Comparison of ENCODE assay signal across 8 cellular contexts in the genomic region with DNA sequence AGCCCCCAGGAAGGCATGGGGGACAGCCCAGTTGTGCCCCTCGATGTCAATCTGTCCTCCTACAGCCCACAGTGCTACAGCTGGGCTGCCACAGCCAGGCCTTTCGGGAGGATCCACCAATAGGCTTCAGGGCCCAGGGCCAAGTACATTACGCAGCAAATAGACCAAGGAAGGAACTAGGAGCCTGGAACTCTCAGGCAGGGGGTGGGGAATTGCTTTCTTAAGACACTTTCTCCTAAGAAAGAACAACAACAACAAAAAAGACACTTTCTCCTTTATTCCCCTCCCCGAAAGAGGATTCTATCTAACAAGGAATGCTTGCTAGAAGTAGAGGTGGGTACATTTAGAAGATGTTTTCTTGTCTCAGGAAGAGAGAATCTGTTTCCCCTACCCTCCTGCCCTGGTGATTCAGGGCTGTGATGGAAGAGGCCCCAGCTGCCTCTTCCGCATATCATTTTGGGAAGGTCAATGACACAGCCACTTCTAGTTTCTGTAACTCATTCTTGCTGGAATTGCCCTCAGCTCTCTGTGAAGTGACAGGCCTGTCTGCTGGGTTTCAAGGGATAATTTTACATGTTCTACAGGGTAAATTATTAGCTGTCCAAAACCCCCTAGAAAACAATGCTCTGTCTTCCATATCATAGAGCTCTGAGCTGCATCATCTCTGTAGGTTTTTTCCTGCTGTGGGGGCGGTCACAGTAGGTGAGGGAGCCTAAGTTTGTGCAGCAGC. TPM values are rescaled to one million over a fixed set of nuclear protein-coding genes. Genes with fewer than 3 reads are reported as not detected.
DNase-seq lines count a peak whose midpoint lies in the region; ATAC-seq, FAIRE-seq and TF ChIP-seq lines count a peak whose summit lies in the region.

No MANE protein-coding gene starts in this region.

- H3K9me3 Mint-ChIP-seq in astrocyte (ENCODE audit: unreplicated experiment) = peaks cover 2% of the 10 kb centered on the region
- H3K9me3 Mint-ChIP-seq in stimulated activated memory B cell treated with anti-CD40 and anti-IgM and Interleukin-4, amounts not matched to agents 10 μg/mL and 1 μg/mL and 100 μg/mL, for 72 hours = no peaks in the 10 kb centered on the region

- FAIRE-seq in astrocyte (lab: Jason Lieb, UNC) (no peak), keratinocyte (lab: Jason Lieb, UNC) (peak; percentile 34)

- peak overlapping the region; percentile 75 for H3K4me3 Mint-ChIP-seq in astrocyte (ENCODE audit: unreplicated experiment)
- peak overlapping the region; percentile 64 for H3K4me3 Mint-ChIP-seq in stimulated activated memory B cell treated with anti-CD40 and anti-IgM and Interleukin-4, amounts not matched to agents 10 μg/mL and 1 μg/mL and 100 μg/mL, for 72 hours

- dilution Hi-C loops in keratinocyte (cut with MboI; ENCODE audit: extremely low pct_ligation_motif_present, low sequenced_read_pairs) = no loop called here

- H3K79me2 ChIP-seq in astrocyte (ENCODE audit: insufficient read depth, low read length) (peaks cover 56% of the 10 kb centered on the region), keratinocyte (ENCODE audit: control insufficient read depth, insufficient read depth, low read length) (peaks cover 15% of the 10 kb centered on the region)

- H3K4me3 ChIP-seq in astrocyte (ENCODE audit: insufficient read depth, low read depth, low read length) (peak overlapping the region; percentile 5), keratinocyte (ENCODE audit: control insufficient read depth in 2 of 3, extremely low read depth in 1 of 3, insufficient read depth in 2 of 3, low read depth in 1 of 3, low read length in 3 of 3) (peak overlapping the region in 2 of 3 experiments; percentile 1 to 44)

- peak; percentile 55 for DNase-seq in stimulated activated CD4-positive, alpha-beta T cell treated with anti-CD3 and anti-CD28 coated beads, Interleukin-15, amount 100 ng/mL, for 24 hours
- no peak for DNase-seq in stimulated activated CD4-positive, alpha-beta T cell treated with anti-CD3 and anti-CD28 coated beads, Interleukin-2, amount 100 ng/mL, for 48 hours
- DNase-seq in NCI-H226 (peak; percentile 86), astrocyte (ENCODE audit: low read depth) (peak; percentile 81), keratinocyte (ENCODE audit: low read depth, low spot score) (no peak), NCI-H774 (lab: John Stamatoyannopoulos, UW) (no peak)

- H3K27me3 ChIP-seq in astrocyte (ENCODE audit: insufficient read depth, low read length) = no peaks in the 10 kb centered on the region
- no peaks in the 10 kb centered on the region for H3K27me3 ChIP-seq in keratinocyte (ENCODE audit: control insufficient read depth, extremely low read depth, insufficient read depth, low read length)

- H3K27ac Mint-ChIP-seq in astrocyte (ENCODE audit: unreplicated experiment) = peak overlapping the region; percentile 100
- peak overlapping the region; percentile 95 for H3K27ac Mint-ChIP-seq in stimulated activated memory B cell treated with anti-CD40 and anti-IgM and Interleukin-4, amounts not matched to agents 10 μg/mL and 1 μg/mL and 100 μg/mL, for 72 hours

- no peaks in the 10 kb centered on the region for H3K36me3 Mint-ChIP-seq in astrocyte (ENCODE audit: low read depth, unreplicated experiment)
- no peaks in the 10 kb centered on the region for H3K36me3 Mint-ChIP-seq in stimulated activated memory B cell treated with anti-CD40 and anti-IgM and Interleukin-4, amounts not matched to agents 10 μg/mL and 1 μg/mL and 100 μg/mL, for 72 hours

- no peak overlapping the region for H2AFZ ChIP-seq in astrocyte (ENCODE audit: low read depth, low read length)
- no peak overlapping the region for H2AFZ ChIP-seq in keratinocyte (ENCODE audit: control insufficient read depth, low read length)

- H3K9ac ChIP-seq in astrocyte (ENCODE audit: low read length) (peak overlapping the region; percentile 95), keratinocyte (ENCODE audit: control insufficient read depth, extremely low read depth, insufficient read depth, low read length) (peak overlapping the region; percentile 84)

- TF ChIP-seq CTCF in astrocyte (IDR thresholded peaks at IDR 0.05; ENCODE audit: insufficient read depth, low read depth, low read length) = no peak
- TF ChIP-seq CTCF in keratinocyte (optimal IDR thresholded peaks at IDR 0.05 in 1 of 3, IDR thresholded peaks at IDR 0.05 in 1 of 3, conservative IDR thresholded peaks at IDR 0.05 in 1 of 3; ENCODE audit: extremely low read depth in 1 of 3, insufficient read depth in 2 of 3, low read length in 3 of 3) = no peak

- ATAC-seq in stimulated activated memory B cell treated with anti-CD40 and anti-IgM and Interleukin-4, amounts not matched to agents 10 μg/mL and 1 μg/mL and 100 μg/mL, for 72 hours = peak; percentile 62
- no peak for ATAC-seq in HG02763 (IDR thresholded peaks at IDR 0.05; ENCODE audit: unreplicated experiment)

- H3K27me3 Mint-ChIP-seq in astrocyte (ENCODE audit: low read depth, unreplicated experiment) = no peaks in the 10 kb centered on the region
- H3K27me3 Mint-ChIP-seq in stimulated activated memory B cell treated with anti-CD40 and anti-IgM and Interleukin-4, amounts not matched to agents 10 μg/mL and 1 μg/mL and 100 μg/mL, for 72 hours = no peaks in the 10 kb centered on the region

- peaks cover 4% of the 10 kb centered on the region for H3K9me1 ChIP-seq in keratinocyte (ENCODE audit: control insufficient read depth, extremely low read depth, insufficient read depth, low read length)

- H3K9me3 ChIP-seq in astrocyte (ENCODE audit: insufficient read depth, low read depth, low read length) (no peaks in the 10 kb centered on the region), keratinocyte (ENCODE audit: control insufficient read depth, low read depth, low read length) (no peaks in the 10 kb centered on the region)

- H3K4me2 ChIP-seq in astrocyte (ENCODE audit: low read length) (peak overlapping the region; percentile 67), keratinocyte (ENCODE audit: control insufficient read depth, extremely low read depth, insufficient read depth, low read depth, low read length) (peak overlapping the region; percentile 78)

- peak overlapping the region; percentile 100 for H3K27ac ChIP-seq in astrocyte (ENCODE audit: low read depth, low read length)
- peak overlapping the region; percentile 94 for H3K27ac ChIP-seq in keratinocyte (ENCODE audit: control insufficient read depth, insufficient read depth, low read length)

- H3K36me3 ChIP-seq in astrocyte (ENCODE audit: insufficient read depth, low read length) (no peaks in the 10 kb centered on the region), keratinocyte (ENCODE audit: control insufficient read depth in 2 of 2, extremely low read depth in 1 of 2, insufficient read depth in 2 of 2, low read length in 2 of 2) (no peaks in the 10 kb centered on the region)

- H4K20me1 ChIP-seq in astrocyte (ENCODE audit: insufficient read depth, low read length) (no peaks in the 10 kb centered on the region), keratinocyte (ENCODE audit: control insufficient read depth, extremely low read depth, insufficient read depth, low read length) (no peaks in the 10 kb centered on the region)

- H3K4me1 ChIP-seq in astrocyte (ENCODE audit: insufficient read depth, low read length) (peaks cover 87% of the 10 kb centered on the region), keratinocyte (ENCODE audit: control insufficient read depth, extremely low read depth, insufficient read depth, low read length) (peaks cover 87% of the 10 kb centered on the region)

- H3K4me1 Mint-ChIP-seq in astrocyte (ENCODE audit: low read depth, unreplicated experiment) = peaks cover 76% of the 10 kb centered on the region
- peaks cover 79% of the 10 kb centered on the region for H3K4me1 Mint-ChIP-seq in stimulated activated memory B cell treated with anti-CD40 and anti-IgM and Interleukin-4, amounts not matched to agents 10 μg/mL and 1 μg/mL and 100 μg/mL, for 72 hours

RNA-seq across cellular contexts. Expression of gene MALAT1, which starts 6.0 kb away (rescaled TPM):
- 7,772 and 8,991 TPM in 2 replicates for total RNA-seq in astrocyte
- polyA plus RNA-seq in keratinocyte = 337 to 1,845 TPM (median 1,768 TPM) in 3 replicates
- polyA plus RNA-seq in keratinocyte (2011; ENCODE audit: low read depth) = 22,009 TPM
- polyA plus RNA-seq in keratinocyte (2011; cell fraction: cytosol; rRNA removed) = 14.9 and 37.5 TPM in 2 replicates
- polyA plus RNA-seq in keratinocyte (2011; cell fraction: nucleus; rRNA removed) = 6,319 and 7,235 TPM in 2 replicates
- polyA plus RNA-seq in keratinocyte (2012; ENCODE audit: low replicate concordance) = 429 and 9,619 TPM in 2 replicates
- polyA minus RNA-seq in keratinocyte = 2,284 to 11,976 TPM (median 9,145 TPM) in 3 replicates
- 408 TPM for polyA minus RNA-seq in keratinocyte (2011; cell fraction: cytosol; rRNA and poly(A)+ RNA removed)
- polyA minus RNA-seq in keratinocyte (2011; cell fraction: nucleus; rRNA and poly(A)+ RNA removed) = 24,947 and 60,709 TPM in 2 replicates

RNA-seq across cellular contexts. Expression of gene SCYL1, which starts 32.1 kb away (rescaled TPM):
- total RNA-seq in astrocyte = 106 and 128 TPM in 2 replicates
- polyA plus RNA-seq in keratinocyte = 31.3 to 51.2 TPM (median 44.1 TPM) in 3 replicates
- polyA plus RNA-seq in keratinocyte (2011; ENCODE audit: low read depth) = 25.3 TPM
- polyA plus RNA-seq in keratinocyte (2011; cell fraction: cytosol; rRNA removed) = 40.7 and 65.2 TPM in 2 replicates
- 52.1 and 72.4 TPM in 2 replicates for polyA plus RNA-seq in keratinocyte (2011; cell fraction: nucleus; rRNA removed)
- polyA plus RNA-seq in keratinocyte (2012; ENCODE audit: low replicate concordance) = 33.0 and 44.5 TPM in 2 replicates
- 34.8 to 75.0 TPM (median 43.7 TPM) in 3 replicates for polyA minus RNA-seq in keratinocyte
- polyA minus RNA-seq in keratinocyte (2011; cell fraction: cytosol; rRNA and poly(A)+ RNA removed) = 43.0 TPM
- 24.6 and 32.7 TPM in 2 replicates for polyA minus RNA-seq in keratinocyte (2011; cell fraction: nucleus; rRNA and poly(A)+ RNA removed)

Comparison
In these comparisons a context has a peak if more than half of its experiments do, and no peak if none do; other contexts are left out.
1. DNase-seq: peak in stimulated activated CD4-positive, alpha-beta T cell treated with anti-CD3 and anti-CD28 coated beads, Interleukin-15, amount 100 ng/mL, for 24 hours (single experiment), NCI-H226 (single experiment) and astrocyte (single experiment); none in stimulated activated CD4-positive, alpha-beta T cell treated with anti-CD3 and anti-CD28 coated beads, Interleukin-2, amount 100 ng/mL, for 48 hours (0 of 2), keratinocyte (single experiment) and NCI-H774 (single experiment).